Comparison of ENCODE assay signal across 19 cellular contexts in the genomic region with DNA sequence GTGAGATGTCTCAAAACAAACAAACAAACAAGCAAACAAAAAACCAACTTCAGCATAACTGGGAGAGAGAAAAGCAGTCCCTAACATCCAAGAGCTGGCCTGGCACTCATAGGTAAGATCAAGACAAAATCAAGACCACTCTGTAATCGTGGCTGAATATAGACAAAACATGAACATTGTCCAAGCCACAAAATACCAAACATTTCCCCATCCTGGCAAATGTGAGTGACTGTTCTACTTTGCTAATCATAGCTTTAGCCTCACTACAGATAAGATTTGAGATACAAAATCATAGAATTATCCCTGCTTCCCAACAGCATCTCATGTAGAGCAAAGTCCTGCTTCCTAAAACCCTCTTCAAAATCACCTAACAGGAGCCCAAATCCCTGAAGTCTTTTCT.
DNase-seq lines count a peak whose midpoint lies in the region; ATAC-seq and TF ChIP-seq lines count a peak whose summit lies in the region.
"Had no signal": no experiment of that assay in that cellular context is flagged by ENCODE, and none has a peak within 500 bp of the region (broad histone marks: within the 10 kb centered on the region; RNA-seq: fewer than 3 reads in every experiment).

No MANE protein-coding gene starts in this region.

- CTCF ChIA-PET in MCF 10A (lab: Yijun Ruan, JAX), result interaction anchor here (0.6 to 1.5 kb wide), 4 partner anchors 9 to 134 kb away, joined by 3 to 7 read pairs (median 3); no protein-coding TSS in a partner anchor
- CTCF ChIA-PET in mammary epithelial cell (lab: Charles Lee; ENCODE audit: low non-redundant PET), result no interaction called here

- TF ChIP-seq POLR2A in lower leg skin (IDR thresholded peaks at IDR 0.05), result no peak

- BruUV-seq in MCF 10A (replicated peaks; lab: Mats Ljungman, UMichigan), result TSS peak; percentile 7
- no TSS peak for BruUV-seq in mammary epithelial cell (replicated peaks; lab: Mats Ljungman, UMichigan)

- peaks cover 87% of the 10 kb centered on the region for H3K36me3 Mint-ChIP-seq in MCF 10A (ENCODE audit: insufficient read depth, unreplicated experiment)

- no peaks in the 10 kb centered on the region for H3K79me2 ChIP-seq in mammary epithelial cell (ENCODE audit: insufficient read depth, low read length)

- H3K27me3 ChIP-seq in mammary epithelial cell (ENCODE audit: insufficient read depth, low read length) (no peaks in the 10 kb centered on the region), brain microvascular endothelial cell (replicated peaks) (no peaks in the 10 kb centered on the region)
- H3K27me3 ChIP-seq: BLaER1 had no signal

- in situ Hi-C loops in mammary epithelial cell (cut with MboI; ENCODE audit: low sequenced_read_pairs in 2 of 2) (no loop called here), brain microvascular endothelial cell (cut with HindIII; ENCODE audit: low pct_ligation_motif_present, low sequenced_read_pairs) (no loop called here)

- no peak overlapping the region for H3K27ac ChIP-seq in mammary epithelial cell (ENCODE audit: insufficient read depth, low read depth, low read length)
- H3K27ac ChIP-seq in brain microvascular endothelial cell, result no peak overlapping the region
- H3K27ac ChIP-seq: 22Rv1, BLaER1 had no signal

- H3K27ac Mint-ChIP-seq in MCF 10A (ENCODE audit: low read depth, unreplicated experiment), result no peak overlapping the region
- H3K27ac Mint-ChIP-seq: CD4-positive, CD25-positive, alpha-beta regulatory T cell; IgD-negative memory B cell had no signal

- no peaks in the 10 kb centered on the region for H3K9me3 ChIP-seq in mammary epithelial cell (replicated peaks; ENCODE audit: insufficient read depth, low read length)
- H3K9me3 ChIP-seq: BLaER1 had no signal

- no peak overlapping the region for H3K4me3 Mint-ChIP-seq in MCF 10A (ENCODE audit: unreplicated experiment)
- H3K4me3 Mint-ChIP-seq: CD4-positive, CD25-positive, alpha-beta regulatory T cell; IgD-negative memory B cell had no signal

- TF ChIP-seq CTCF in MCF 10A (IDR thresholded peaks at IDR 0.05; ENCODE audit: unreplicated experiment), result no peak
- TF ChIP-seq CTCF in mammary epithelial cell (conservative IDR thresholded peaks at IDR 0.05 in 1 of 2, IDR thresholded peaks at IDR 0.05 in 1 of 2; ENCODE audit: extremely low read depth in 1 of 2, insufficient read depth in 1 of 2, low read depth in 1 of 2, low read length in 2 of 2), result no peak
- TF ChIP-seq CTCF in brain microvascular endothelial cell (IDR thresholded peaks at IDR 0.05; ENCODE audit: low read depth, low read length, missing control alignments), result no peak
- no peak for TF ChIP-seq CTCF in lower leg skin (IDR thresholded peaks at IDR 0.05)
- no peak for TF ChIP-seq CTCF in GM20000 (IDR thresholded peaks at IDR 0.05; ENCODE audit: extremely low read depth, missing control alignments)

- H3K27me3 Mint-ChIP-seq in MCF 10A (ENCODE audit: insufficient read depth, unreplicated experiment), result no peaks in the 10 kb centered on the region
- H3K27me3 Mint-ChIP-seq: CD4-positive, CD25-positive, alpha-beta regulatory T cell; IgD-negative memory B cell had no signal

- DNase-seq in MCF 10A (ENCODE audit: unreplicated experiment), result no peak
- no peak for DNase-seq in mammary epithelial cell
- DNase-seq in brain microvascular endothelial cell, result peak; percentile 12
- peak; percentile 49 for DNase-seq in iris pigment epithelial cell (ENCODE audit: low read depth)
- DNase-seq in lower leg skin (ENCODE audit: low spot score in 2 of 2), result no peak
- no peak for DNase-seq in GM20000 (ENCODE audit: low spot score)
- no peak for DNase-seq in DMS153 treated with DMSO at 0.1 percent for 48 hours (lab: John Stamatoyannopoulos, UW; ENCODE audit: unreplicated experiment)
- DNase-seq: AML-193; Calu3; CD4-positive, CD25-positive, alpha-beta regulatory T cell; DMS 273 treated with DMSO at 0.1 percent for 48 hours; DMS79 treated with DMSO at 0.1 percent for 48 hours; EL; KG1 had no signal

- H3K9me3 Mint-ChIP-seq in MCF 10A (ENCODE audit: unreplicated experiment), result no peaks in the 10 kb centered on the region
- H3K9me3 Mint-ChIP-seq: CD4-positive, CD25-positive, alpha-beta regulatory T cell; IgD-negative memory B cell had no signal

- no peaks in the 10 kb centered on the region for H3K4me1 ChIP-seq in mammary epithelial cell (ENCODE audit: insufficient read depth, low read length)
- H3K4me1 ChIP-seq: BLaER1 had no signal

- H3K4me3 ChIP-seq in mammary epithelial cell (replicated peaks in 1 of 3; ENCODE audit: insufficient read depth in 1 of 3, low read depth in 2 of 3, low read length in 3 of 3), result no peak overlapping the region
- H3K4me3 ChIP-seq in brain microvascular endothelial cell (ENCODE audit: low read depth, low read length), result no peak overlapping the region
- no peak overlapping the region for H3K4me3 ChIP-seq in lower leg skin (ENCODE audit: low read depth, poor library complexity, severe bottlenecking)
- H3K4me3 ChIP-seq: BLaER1 had no signal

- H2AFZ ChIP-seq in mammary epithelial cell (ENCODE audit: low read depth, low read length), result no peak overlapping the region

- dilution Hi-C loops in mammary epithelial cell (cut with HindIII; ENCODE audit: low sequenced_read_pairs), result no loop called here

- no peak overlapping the region for H3K4me2 ChIP-seq in mammary epithelial cell (ENCODE audit: insufficient read depth, low read depth, low read length)
- H3K4me2 ChIP-seq: BLaER1 had no signal

- no peaks in the 10 kb centered on the region for H3K4me1 Mint-ChIP-seq in MCF 10A (ENCODE audit: insufficient read depth, unreplicated experiment)
- H3K4me1 Mint-ChIP-seq: IgD-negative memory B cell had no signal

- ATAC-seq in HG03342 (IDR thresholded peaks at IDR 0.05; ENCODE audit: unreplicated experiment), result no peak
- ATAC-seq: HCT116 had no signal

- H3K9ac ChIP-seq in mammary epithelial cell (ENCODE audit: insufficient read depth, low read length), result no peak overlapping the region
- H3K9ac ChIP-seq: BLaER1 had no signal

- no peaks in the 10 kb centered on the region for H4K20me1 ChIP-seq in mammary epithelial cell (ENCODE audit: insufficient read depth, low read length)
- H4K20me1 ChIP-seq: BLaER1 had no signal

- WGBS in mammary epithelial cell (ENCODE audit: low coverage, missing lambda C conversion rate), result 0% methylated on average over 1 of the region's 1 CpG
- WGBS in lower leg skin, 2 donors, result 86 to 90% methylated on average over 1 of the region's 1 CpG

- intact Hi-C loops in MCF 10A (cut with micrococcal nuclease), result no loop called here
- intact Hi-C loops in mammary epithelial cell (cut with micrococcal nuclease), result no loop called here
- intact Hi-C loops in lower leg skin (cut with DNase I; ENCODE audit: low total_unique reads), result no loop called here

- H3K36me3 ChIP-seq in mammary epithelial cell (ENCODE audit: insufficient read depth, low read length), result peaks cover 24% of the 10 kb centered on the region
- H3K36me3 ChIP-seq in brain microvascular endothelial cell (replicated peaks), result peaks cover 16% of the 10 kb centered on the region

- POLR2A ChIA-PET in MCF 10A (lab: Yijun Ruan, JAX), result no interaction called here

Comparison
In these comparisons a context has a peak if more than half of its experiments do, and no peak if none do; other contexts are left out.
1. DNase-seq: peak in brain microvascular endothelial cell (single experiment) and iris pigment epithelial cell (single experiment); none in MCF 10A (single experiment), mammary epithelial cell (single experiment), lower leg skin (0 of 2), GM20000 (single experiment) and DMS153 treated with DMSO at 0.1 percent for 48 hours (single experiment).